ENCODE assay signal across 8 cellular contexts in genomic region chr18:3281456-3282400, GRCh38. TPM values are rescaled to one million over a fixed set of nuclear protein-coding genes. Genes with fewer than 3 reads are reported as not detected.
DNase-seq lines count a peak whose midpoint lies in the region; ATAC-seq, FAIRE-seq and TF ChIP-seq lines count a peak whose summit lies in the region.

No MANE protein-coding gene starts in this region.

- H3K9me3 ChIP-seq in GM12878 (replicated peaks; ENCODE audit: control insufficient read depth, insufficient read depth, low read length): peaks cover 4% of the 10 kb centered on the region; the same call in 2 of the 3 replicates

- no peaks in the 10 kb centered on the region for H3K79me2 ChIP-seq in GM12878 (ENCODE audit: control insufficient read depth, insufficient read depth, low read length)

- H3K27ac ChIP-seq in GM12878 (ENCODE audit: control insufficient read depth, insufficient read depth): no peak overlapping the region

- SMC1A ChIA-PET in GM12878 (lab: Charles Lee; ENCODE audit: uncharacterized antibody, unreplicated experiment): interaction anchor here (0.6 to 6.5 kb wide), 19 partner anchors 42 to 714 kb away, joined by 3 to 72 read pairs (median 3); no protein-coding TSS in a partner anchor

- 52% methylated on average over 2 of the region's 2 CpGs for WGBS in GM12878 (ENCODE audit: insufficient coverage, insufficient replicate concordance, low lambda C conversion rate, missing lambda C conversion rate)

- in situ Hi-C loops in GM12878 (cut with MboI): loop anchor here (5.0 to 10.0 kb wide), 3 partner anchors 171 to 1773 kb away; partner anchors contain the start of gene TGIF1

- H3K9ac ChIP-seq in GM12878 (ENCODE audit: control insufficient read depth, insufficient read depth, low read length): no peak overlapping the region

- RAD21 ChIA-PET in GM12878 (lab: Charles Lee; ENCODE audit: unreplicated experiment): interaction anchor here (0.6 to 8.8 kb wide), 10 partner anchors 172 to 985 kb away, joined by 3 to 76 read pairs (median 6); no protein-coding TSS in a partner anchor

- no peak overlapping the region for H3K4me2 ChIP-seq in GM12878 (ENCODE audit: control insufficient read depth, insufficient read depth)

- no peak overlapping the region for H3K4me3 ChIP-seq in GM12878

- intact Hi-C loops in GM12878 (cut with micrococcal nuclease; ENCODE audit: unreplicated experiment): loop anchor here (1.0 to 2.0 kb wide), 4 partner anchors 173 to 385 kb away; no protein-coding TSS in a partner anchor

- DNase-seq in GDM1 (lab: John Stamatoyannopoulos, UW) (peak; percentile 45), NCI-H510A treated with DMSO at 0.1 percent for 48 hours (lab: John Stamatoyannopoulos, UW) (peak; percentile 94), GM12878 (ENCODE audit: low read depth, low spot score) (no peak), iPS-NIHi11 (ENCODE audit: low spot score) (peak; percentile 36), smooth muscle cell of the brain vasculature (ENCODE audit: low read depth, low spot score) (peak; percentile 55), GM19238 (ENCODE audit: insufficient read length, low spot score) (no peak)

- TF ChIP-seq POLR2A in GM12878 (IDR thresholded peaks at IDR 0.05; ENCODE audit: low read depth, low read length): no peak

- CTCF ChIA-PET in GM12878 (lab: Yijun Ruan, JAX): interaction anchor here (0.6 to 11.4 kb wide), 20 partner anchors 11 to 1776 kb away, joined by 3 to 204 read pairs (median 4); no protein-coding TSS in a partner anchor

- TF ChIP-seq EP300 in GM12878 (IDR thresholded peaks at IDR 0.05; ENCODE audit: borderline replicate concordance in 1 of 2, control insufficient read depth in 1 of 2, low read depth in 2 of 2, low read length in 2 of 2): no peak

- H3K36me3 ChIP-seq in GM12878 (ENCODE audit: control insufficient read depth in 2 of 2, insufficient read depth in 2 of 2, low read length in 1 of 2): peaks cover 0 to 3% of the 10 kb centered on the region in 2 experiments; a peak in 1 of 4 replicates

- peak; percentile 31 for FAIRE-seq in GM12878 (lab: Jason Lieb, UNC)

- peaks cover 24% of the 10 kb centered on the region for H3K4me1 ChIP-seq in GM12878 (ENCODE audit: control insufficient read depth, insufficient read depth, low read length)

- no TSS peak for BruUV-seq in GM12878 (replicated peaks; lab: Mats Ljungman, UMichigan)

- TF ChIP-seq CTCF in GM12878 (IDR thresholded peaks at IDR 0.05 in 2 of 3, conservative IDR thresholded peaks at IDR 0.05 in 1 of 3; ENCODE audit: control insufficient read depth in 2 of 3, extremely low read depth in 1 of 3, insufficient read depth in 1 of 3, low read depth in 3 of 3, low read length in 3 of 3): peak; percentile 35 to 66 (median 46); a peak in 4 of 6 replicates

- peak; percentile 75 for TF ChIP-seq RAD21 in GM12878 (IDR thresholded peaks at IDR 0.05; ENCODE audit: insufficient read depth, low read depth, low read length)

- H2AFZ ChIP-seq in GM12878 (ENCODE audit: control insufficient read depth, low read depth, low read length): no peak overlapping the region

- POLR2A ChIA-PET in GM12878 (lab: Charles Lee): interaction anchor here (0.6 to 0.8 kb wide), 4 partner anchors 390 to 796 kb away, joined by 3 to 6 read pairs (median 4); no protein-coding TSS in a partner anchor

- no peaks in the 10 kb centered on the region for H4K20me1 ChIP-seq in GM12878 (ENCODE audit: control insufficient read depth, insufficient read depth)

- no peaks in the 10 kb centered on the region for H3K27me3 ChIP-seq in GM12878 (replicated peaks in 1 of 2; ENCODE audit: control insufficient read depth in 2 of 2, insufficient read depth in 2 of 2, low read length in 1 of 2)

- peak; percentile 60 for ATAC-seq in HG03280 (IDR thresholded peaks at IDR 0.05; ENCODE audit: unreplicated experiment)
- peak; percentile 69 for ATAC-seq in GM12878
- no peak for ATAC-seq in GM21360 (IDR thresholded peaks at IDR 0.05; ENCODE audit: unreplicated experiment)

TF ChIP-seq in GM12878, 131 proteins besides CTCF, POLR2A, EP300 and RAD21 (continues in another document):
- TF ChIP-seq HDAC2 (IDR thresholded peaks at IDR 0.05) (no peak), NKRF (conservative IDR thresholded peaks at IDR 0.05) (no peak), SP1 (IDR thresholded peaks at IDR 0.05; ENCODE audit: low read depth, low read length) (no peak), SREBF2 (IDR thresholded peaks at IDR 0.05; ENCODE audit: low read length) (no peak), ZNF24 (IDR thresholded peaks at IDR 0.05) (no peak), SMC3 (IDR thresholded peaks at IDR 0.05; ENCODE audit: borderline replicate concordance, low read length) (peak; percentile 81; the same call in 1 of the 2 replicates), NR2C2 (IDR thresholded peaks at IDR 0.05; ENCODE audit: borderline replicate concordance, control insufficient read depth, insufficient read length, low read depth) (no peak), ZNF384 (IDR thresholded peaks at IDR 0.05; ENCODE audit: borderline replicate concordance, low read depth, low read length) (peak; percentile 68), KAT2A (conservative IDR thresholded peaks at IDR 0.05; ENCODE audit: control insufficient read depth, low read depth, low read length) (no peak), TAF1 (IDR thresholded peaks at IDR 0.05; ENCODE audit: borderline replicate concordance, low read depth, low read length) (no peak), PKNOX1 (IDR thresholded peaks at IDR 0.05) (peak; percentile 32; the same call in 1 of the 2 replicates)

RNA-seq across cellular contexts. Expression of gene MYL12B, which starts 19.8 kb away (rescaled TPM):
- 26.4 and 26.9 TPM in 2 replicates for total RNA-seq in GM12878 (2013; cell fraction: nucleolus; rRNA removed)
- total RNA-seq in GM12878 (2014; rRNA removed): 235 and 266 TPM in 2 replicates
- 313 and 316 TPM in 2 replicates for total RNA-seq in GM12878 (2014; rRNA removed; fragmentation: Illumina TruSeq; extraction: Trizol)
- 179 and 195 TPM in 2 replicates for total RNA-seq in GM12878 (2021)
- polyA plus RNA-seq in GM12878 (2011; ENCODE audit: low read depth): 190 TPM
- 427 and 538 TPM in 2 replicates for polyA plus RNA-seq in GM12878 (2011; rRNA removed)
- 256 and 267 TPM in 2 replicates for polyA plus RNA-seq in GM12878 (2011; cell fraction: cytosol; rRNA removed)
- polyA plus RNA-seq in GM12878 (2011; cell fraction: nucleus; rRNA removed): 119 and 141 TPM in 2 replicates
- 213 and 244 TPM in 2 replicates for polyA plus RNA-seq in GM12878 (2012)
- 373 and 412 TPM in 2 replicates for polyA plus RNA-seq in GM12878 (2014; fragmentation: Illumina TruSeq; extraction: Trizol)
- 100 to 1,000 TPM; 662 to 739 TPM for polyA plus RNA-seq in GM12878 (2014; fragmentation: Nextera tagmentation; extraction: Ambion mirVana)
- polyA plus RNA-seq in GM12878 (2014; rRNA removed): 210 and 222 TPM in 2 replicates
- 100 to 1,000 TPM; 466 to 475 TPM for polyA plus RNA-seq in GM12878 (2016; fragmentation: Nextera tagmentation; extraction: Ambion mirVana)
- polyA minus RNA-seq in GM12878 (2011; rRNA and poly(A)+ RNA removed): 153 and 181 TPM in 2 replicates
- 62.0 and 66.1 TPM in 2 replicates for polyA minus RNA-seq in GM12878 (2011; cell fraction: cytosol; rRNA and poly(A)+ RNA removed)
- polyA minus RNA-seq in GM12878 (2011; cell fraction: nucleus; rRNA and poly(A)+ RNA removed): 27.6 and 36.9 TPM in 2 replicates

RNA-seq across cellular contexts. Expression of gene MYL12A, which starts 34.1 kb away (rescaled TPM):
- total RNA-seq in GM12878 (2013; cell fraction: nucleolus; rRNA removed): 165 and 169 TPM in 2 replicates
- total RNA-seq in GM12878 (2014; rRNA removed): 861 and 946 TPM in 2 replicates
- 987 and 1,035 TPM in 2 replicates for total RNA-seq in GM12878 (2014; rRNA removed; fragmentation: Illumina TruSeq; extraction: Trizol)
- total RNA-seq in GM12878 (2021): 488 and 498 TPM in 2 replicates
- polyA plus RNA-seq in GM12878 (2011; ENCODE audit: low read depth): 341 TPM
- 567 and 783 TPM in 2 replicates for polyA plus RNA-seq in GM12878 (2011; rRNA removed)
- polyA plus RNA-seq in GM12878 (2011; cell fraction: cytosol; rRNA removed): 236 and 267 TPM in 2 replicates
- polyA plus RNA-seq in GM12878 (2011; cell fraction: nucleus; rRNA removed): 194 and 245 TPM in 2 replicates
- 406 and 429 TPM in 2 replicates for polyA plus RNA-seq in GM12878 (2012)
- 851 and 1,149 TPM in 2 replicates for polyA plus RNA-seq in GM12878 (2014; fragmentation: Illumina TruSeq; extraction: Trizol)
- 1,000 to 10,000 TPM; 1,462 to 1,663 TPM for polyA plus RNA-seq in GM12878 (2014; fragmentation: Nextera tagmentation; extraction: Ambion mirVana)
- 687 and 704 TPM in 2 replicates for polyA plus RNA-seq in GM12878 (2014; rRNA removed)
- polyA plus RNA-seq in GM12878 (2016; fragmentation: Nextera tagmentation; extraction: Ambion mirVana): 1,000 to 10,000 TPM; 1,100 to 1,139 TPM
- 263 and 337 TPM in 2 replicates for polyA minus RNA-seq in GM12878 (2011; rRNA and poly(A)+ RNA removed)
- 92.0 and 93.1 TPM in 2 replicates for polyA minus RNA-seq in GM12878 (2011; cell fraction: cytosol; rRNA and poly(A)+ RNA removed)
- polyA minus RNA-seq in GM12878 (2011; cell fraction: nucleus; rRNA and poly(A)+ RNA removed): 127 and 180 TPM in 2 replicates

Comparison
In these comparisons a context has a peak if more than half of its experiments do, and no peak if none do; other contexts are left out.
1. DNase-seq: peak in GDM1 (single experiment), NCI-H510A treated with DMSO at 0.1 percent for 48 hours (single experiment), iPS-NIHi11 (single experiment) and smooth muscle cell of the brain vasculature (single experiment); none in GM12878 (single experiment) and GM19238 (single experiment).